In genomic region chr1:227918083-227918700, GRCh38 we compare ENCODE assay signal across 22 cellular contexts. TPM values are rescaled to one million over a fixed set of nuclear protein-coding genes. Genes with fewer than 3 reads are reported as not detected.
"Had no signal": no experiment of that assay in that cellular context is flagged by ENCODE, and none has a peak within 500 bp of the region (broad histone marks: within the 10 kb centered on the region; RNA-seq: fewer than 3 reads in every experiment).

No MANE protein-coding gene starts in this region.

- H3K27me3 ChIP-seq: adrenal gland, Peyer's patch had no signal

- H3K27me3 Mint-ChIP-seq: activated CD8-positive, alpha-beta T cell treated with anti-CD3 and anti-CD28 coated beads for 36 hours; activated naive CD8-positive, alpha-beta T cell treated with anti-CD3 and anti-CD28 coated beads, Interleukin-2, amount 10 ng/mL, durations not matched to agents 7 days and 5 days had no signal

- H3K36me3 ChIP-seq: adrenal gland, Peyer's patch had no signal

- H3K4me3 Mint-ChIP-seq: activated CD8-positive, alpha-beta T cell treated with anti-CD3 and anti-CD28 coated beads for 36 hours; activated naive CD4-positive, alpha-beta T cell treated with anti-CD3 and anti-CD28 coated beads, Interleukin-2, amount 10 ng/mL, durations not matched to agents 7 days and 5 days; activated naive CD8-positive, alpha-beta T cell treated with anti-CD3 and anti-CD28 coated beads, Interleukin-2, amount 10 ng/mL, durations not matched to agents 7 days and 5 days; activated T-cell treated with anti-CD3 and anti-CD28 coated beads, Interleukin-2, amount 50 U/mL, for 72 hours; T-helper 1 cell treated with Interleukin-12 subunit alpha and Interleukin-12 subunit beta and Interleukin-4 antibody, amounts not matched to agents 30 μg/mL and 1 μg/mL, for 36 hours had no signal

- H3K4me3 ChIP-seq: adrenal gland, Peyer's patch had no signal

- H3K36me3 Mint-ChIP-seq: activated naive CD4-positive, alpha-beta T cell treated with anti-CD3 and anti-CD28 coated beads, Interleukin-2, amount 10 ng/mL, durations not matched to agents 7 days and 5 days; activated naive CD8-positive, alpha-beta T cell treated with anti-CD3 and anti-CD28 coated beads, Interleukin-2, amount 10 ng/mL, durations not matched to agents 7 days and 5 days had no signal

- H3K27ac ChIP-seq: adrenal gland, Peyer's patch had no signal

- H3K4me1 ChIP-seq: adrenal gland, Peyer's patch had no signal

- H3K9me3 Mint-ChIP-seq: activated CD8-positive, alpha-beta T cell treated with anti-CD3 and anti-CD28 coated beads for 36 hours; activated naive CD8-positive, alpha-beta T cell treated with anti-CD3 and anti-CD28 coated beads, Interleukin-2, amount 10 ng/mL, durations not matched to agents 7 days and 5 days; activated T-cell treated with anti-CD3 and anti-CD28 coated beads, Interleukin-2, amount 50 U/mL, for 72 hours; activated T-helper 2 cell treated with anti-CD3 and anti-CD28 coated beads, Interferon-gamma antibody, Interleukin-2, Interleukin-4, amounts not matched to agents 10 μg/mL and 5 μg/mL and 100 μg/mL, durations not matched to agents 14 hours and 24 hours and 36 hours; T-helper 1 cell treated with Interleukin-12 subunit alpha and Interleukin-12 subunit beta and Interleukin-4 antibody, amounts not matched to agents 30 μg/mL and 1 μg/mL, for 36 hours had no signal

- H3K4me1 Mint-ChIP-seq: activated naive CD4-positive, alpha-beta T cell treated with anti-CD3 and anti-CD28 coated beads, Interleukin-2, amount 10 ng/mL, durations not matched to agents 7 days and 5 days; activated naive CD8-positive, alpha-beta T cell treated with anti-CD3 and anti-CD28 coated beads, Interleukin-2, amount 10 ng/mL, durations not matched to agents 7 days and 5 days had no signal

- H3K9me3 ChIP-seq: adrenal gland, Peyer's patch had no signal

- DNase-seq: activated CD4-positive, CD25-positive, alpha-beta regulatory T cell; activated CD8-positive, alpha-beta memory T cell treated with anti-CD3 and anti-CD28 coated beads, Interleukin-2, amount 50 U/mL, for 4 hours; activated CD8-positive, alpha-beta T cell treated with anti-CD3 and anti-CD28 coated beads for 36 hours; activated gamma-delta T cell treated with Interleukin-2 at 50 U/mL for 16 hours; activated naive CD4-positive, alpha-beta T cell treated with anti-CD3 and anti-CD28 coated beads, Interleukin-2, amount 10 ng/mL, durations not matched to agents 7 days and 5 days; activated naive CD8-positive, alpha-beta T cell treated with anti-CD3 and anti-CD28 coated beads, Interleukin-2, amount 10 ng/mL, durations not matched to agents 7 days and 5 days; activated T-cell treated with anti-CD3 and anti-CD28 coated beads, Interleukin-2, amount 50 U/mL, for 72 hours; adrenal gland; anterior cingulate cortex; Karpas-422; MM.1S; NCI-H1105 treated with DMSO at 0.1 percent for 48 hours; NCI-H1436 treated with DMSO at 0.1 percent for 48 hours; NCI-H187; NCI-H2081; NCI-H446; Peyer's patch; SHP77 treated with DMSO at 0.1 percent for 48 hours; T-helper 9 cell had no signal

- ATAC-seq: activated CD8-positive, alpha-beta T cell treated with anti-CD3 and anti-CD28 coated beads for 36 hours; activated T-cell treated with anti-CD3 and anti-CD28 coated beads, Interleukin-2, amount 50 U/mL, for 72 hours had no signal

- H3K27ac Mint-ChIP-seq: activated CD8-positive, alpha-beta T cell treated with anti-CD3 and anti-CD28 coated beads for 36 hours; activated naive CD4-positive, alpha-beta T cell treated with anti-CD3 and anti-CD28 coated beads, Interleukin-2, amount 10 ng/mL, durations not matched to agents 7 days and 5 days; activated naive CD8-positive, alpha-beta T cell treated with anti-CD3 and anti-CD28 coated beads, Interleukin-2, amount 10 ng/mL, durations not matched to agents 7 days and 5 days; activated T-cell treated with anti-CD3 and anti-CD28 coated beads, Interleukin-2, amount 50 U/mL, for 72 hours; activated T-helper 2 cell treated with anti-CD3 and anti-CD28 coated beads, Interferon-gamma antibody, Interleukin-2, Interleukin-4, amounts not matched to agents 10 μg/mL and 5 μg/mL and 100 μg/mL, durations not matched to agents 14 hours and 24 hours and 36 hours; T-helper 1 cell treated with Interleukin-12 subunit alpha and Interleukin-12 subunit beta and Interleukin-4 antibody, amounts not matched to agents 30 μg/mL and 1 μg/mL, for 36 hours had no signal

RNA-seq across cellular contexts. Expression of gene WNT9A, which starts 29.5 kb away (rescaled TPM):
- total RNA-seq: activated CD8-positive, alpha-beta T cell treated with anti-CD3 and anti-CD28 coated beads for 36 hours; SK-MEL-5 had no signal
